23 cellular contexts compared by ENCODE assay signal in genomic region chr20:45976132-45976531, GRCh38. TPM values are rescaled to one million over a fixed set of nuclear protein-coding genes. Genes with fewer than 3 reads are reported as not detected.
"Had no signal": no experiment of that assay in that cellular context is flagged by ENCODE, and none has a peak within 500 bp of the region (broad histone marks: within the 10 kb centered on the region; RNA-seq: fewer than 3 reads in every experiment).

No MANE protein-coding gene starts in this region.

- H3K36me3 ChIP-seq: Peyer's patch had no signal

- H3K9me3 ChIP-seq: Peyer's patch had no signal

- H3K4me3 Mint-ChIP-seq: activated CD8-positive, alpha-beta T cell treated with anti-CD3 and anti-CD28 coated beads, Interleukin-2, amount 10 ng/mL, durations not matched to agents 7 days and 5 days; activated naive CD4-positive, alpha-beta T cell treated with anti-CD3 and anti-CD28 coated beads, Interleukin-2, amount 50 U/mL, for 24 hours; brain; T-helper 1 cell treated with Interleukin-12 subunit alpha and Interleukin-12 subunit beta and Interleukin-4 antibody, amounts not matched to agents 30 μg/mL and 1 μg/mL, for 36 hours; WTC11 had no signal

- H3K4me3 ChIP-seq: Peyer's patch had no signal

- H3K27me3 Mint-ChIP-seq: activated naive CD4-positive, alpha-beta T cell treated with anti-CD3 and anti-CD28 coated beads, Interleukin-2, amount 50 U/mL, for 24 hours had no signal

- H3K27ac ChIP-seq: Peyer's patch, RWPE1 had no signal

- H3K27me3 ChIP-seq: Peyer's patch had no signal

- ATAC-seq: activated CD8-positive, alpha-beta T cell treated with anti-CD3 and anti-CD28 coated beads, Interleukin-2, amount 10 ng/mL, durations not matched to agents 7 days and 5 days; WTC11 had no signal

- H3K27ac Mint-ChIP-seq: activated CD8-positive, alpha-beta T cell treated with anti-CD3 and anti-CD28 coated beads, Interleukin-2, amount 10 ng/mL, durations not matched to agents 7 days and 5 days; activated naive CD4-positive, alpha-beta T cell treated with anti-CD3 and anti-CD28 coated beads, Interleukin-2, amount 50 U/mL, for 24 hours; brain; T-helper 1 cell treated with Interleukin-12 subunit alpha and Interleukin-12 subunit beta and Interleukin-4 antibody, amounts not matched to agents 30 μg/mL and 1 μg/mL, for 36 hours; WTC11 had no signal

- H3K9me3 Mint-ChIP-seq: activated naive CD4-positive, alpha-beta T cell treated with anti-CD3 and anti-CD28 coated beads, Interleukin-2, amount 50 U/mL, for 24 hours; brain; T-helper 1 cell treated with Interleukin-12 subunit alpha and Interleukin-12 subunit beta and Interleukin-4 antibody, amounts not matched to agents 30 μg/mL and 1 μg/mL, for 36 hours; WTC11 had no signal

- DNase-seq: activated CD4-positive, alpha-beta T cell treated with anti-CD3 and anti-CD28 coated beads for 48 hours; activated CD4-positive, alpha-beta T cell treated with anti-CD3 and anti-CD28 coated beads, Interleukin-2, amount 50 U/mL, for 4 hours; activated CD4-positive, CD25-positive, alpha-beta regulatory T cell treated with anti-CD3 and anti-CD28 coated beads, Interleukin-2, amount 50 U/mL, for 72 hours; activated CD8-positive, alpha-beta memory T cell treated with anti-CD3 and anti-CD28 coated beads, Interleukin-2, amount 50 U/mL, for 48 hours; activated CD8-positive, alpha-beta T cell treated with anti-CD3 and anti-CD28 coated beads, Interleukin-2, amount 10 ng/mL, durations not matched to agents 7 days and 5 days; activated T-cell treated with anti-CD3 and anti-CD28 coated beads, Interleukin-2, amount 50 U/mL, for 1 hour; amygdala; Kasumi-1; NCI-H1105 treated with DMSO at 0.1 percent for 48 hours; NCI-H1436 treated with DMSO at 0.1 percent for 48 hours; NCI-H187; NCI-H2081; NCI-H510A treated with DMSO at 0.1 percent for 48 hours; NCI-H69; NK-92 treated with Interleukin-12 subunit alpha and Interleukin-12 subunit beta, amount 100 ng/mL, for 24 hours; SHP77 treated with DMSO at 0.1 percent for 48 hours had no signal

- H3K36me3 Mint-ChIP-seq: activated naive CD4-positive, alpha-beta T cell treated with anti-CD3 and anti-CD28 coated beads, Interleukin-2, amount 50 U/mL, for 24 hours; brain; WTC11 had no signal

RNA-seq across cellular contexts. Expression of gene MMP9, which starts 32.6 kb away (rescaled TPM):
- total RNA-seq: activated CD8-positive, alpha-beta T cell treated with anti-CD3 and anti-CD28 coated beads, Interleukin-2, amount 10 ng/mL, durations not matched to agents 7 days and 5 days; SK-MEL-5 had no signal

RNA-seq across cellular contexts. Expression of gene SLC12A5, which starts 52.9 kb away (rescaled TPM):
- total RNA-seq: Peyer's patch had no signal
